12 cellular contexts compared by ENCODE assay signal in the genomic region with DNA sequence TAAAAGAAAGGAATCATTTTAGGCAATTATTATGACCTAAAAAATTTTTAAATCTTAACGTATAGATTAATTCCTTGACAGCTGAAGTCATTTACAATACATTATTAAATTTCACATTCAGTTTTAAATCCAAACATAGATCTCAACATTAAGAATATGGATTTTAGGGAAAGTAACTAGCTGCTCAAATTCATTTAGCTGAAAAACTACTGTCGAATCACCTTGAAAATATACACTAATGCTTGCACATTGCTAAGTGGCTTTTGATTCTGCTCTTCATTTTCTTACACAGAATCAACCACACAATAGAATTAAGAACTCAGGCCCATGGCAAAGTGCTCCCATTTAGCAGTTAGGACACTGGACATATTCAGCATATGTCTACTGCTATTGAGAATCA.
DNase-seq lines count a peak whose midpoint lies in the region; ATAC-seq, FAIRE-seq and TF ChIP-seq lines count a peak whose summit lies in the region.
"Had no signal": no experiment of that assay in that cellular context is flagged by ENCODE, and none has a peak within 500 bp of the region (broad histone marks: within the 10 kb centered on the region; RNA-seq: fewer than 3 reads in every experiment).

No MANE protein-coding gene starts in this region.

- no peaks in the 10 kb centered on the region for H3K36me3 ChIP-seq in hepatocyte (replicated peaks; ENCODE audit: insufficient read depth, low read depth)
- H3K36me3 ChIP-seq in small intestine (ENCODE audit: control insufficient read depth in 2 of 2, insufficient read depth in 2 of 2, low read length in 2 of 2) = no peaks in the 10 kb centered on the region
- H3K36me3 ChIP-seq: MG63, tibial nerve had no signal

- whole genome bisulfite sequencing in hepatocyte (ENCODE audit: low lambda C conversion rate, missing lambda C conversion rate) = 58% methylated on average over 2 of the region's 2 CpGs
- 72 to 78% (median 73%) methylated on average over 2 of the region's 2 CpGs for WGBS in small intestine, 3 donors

- peak overlapping the region; percentile 88 for H3K4me3 Mint-ChIP-seq in T-helper 1 cell treated with Interleukin-12 subunit alpha and Interleukin-12 subunit beta and Interleukin-4 antibody, amounts not matched to agents 30 μg/mL and 1 μg/mL, for 36 hours
- H3K4me3 Mint-ChIP-seq in T-cell = peak overlapping the region; percentile 91 to 98 (median 95)

- peaks cover 14% of the 10 kb centered on the region for H3K4me1 ChIP-seq in hepatocyte (ENCODE audit: insufficient read depth)
- H3K4me1 ChIP-seq in small intestine (ENCODE audit: control insufficient read depth in 2 of 2, insufficient read depth in 1 of 2, low read depth in 1 of 2, low read length in 1 of 2) = peaks cover 0 to 9% of the 10 kb centered on the region in 2 donors

- no peaks in the 10 kb centered on the region for H3K27me3 ChIP-seq in hepatocyte
- H3K27me3 ChIP-seq in small intestine (ENCODE audit: control insufficient read depth in 2 of 2, insufficient read depth in 2 of 2, low read length in 2 of 2) = no peaks in the 10 kb centered on the region
- H3K27me3 ChIP-seq: MG63, tibial nerve had no signal

- peak overlapping the region; percentile 32 for H3K27ac ChIP-seq in hepatocyte
- H3K27ac ChIP-seq in small intestine (ENCODE audit: low read depth in 1 of 2, low read length in 1 of 2) = no peak overlapping the region

- POLR2A ChIA-PET in T-cell (lab: Charles Lee) = interaction anchor here (1.0 to 2.0 kb wide), 4 partner anchors 10 to 137 kb away, joined by 3 to 11 read pairs (median 4); no protein-coding TSS in a partner anchor

- no peaks in the 10 kb centered on the region for H3K9me2 ChIP-seq in hepatocyte (replicated peaks; ENCODE audit: insufficient read depth)

- no peak for TF ChIP-seq CTCF in hepatocyte (IDR thresholded peaks at IDR 0.05; ENCODE audit: poor library complexity)

- no peaks in the 10 kb centered on the region for H3K9me3 Mint-ChIP-seq in T-helper 1 cell treated with Interleukin-12 subunit alpha and Interleukin-12 subunit beta and Interleukin-4 antibody, amounts not matched to agents 30 μg/mL and 1 μg/mL, for 36 hours
- no peaks in the 10 kb centered on the region for H3K9me3 Mint-ChIP-seq in T-cell

- peak overlapping the region; percentile 100 for H3K27ac Mint-ChIP-seq in T-helper 1 cell treated with Interleukin-12 subunit alpha and Interleukin-12 subunit beta and Interleukin-4 antibody, amounts not matched to agents 30 μg/mL and 1 μg/mL, for 36 hours
- peak overlapping the region; percentile 100 for H3K27ac Mint-ChIP-seq in T-cell

- H4K20me1 ChIP-seq in hepatocyte (ENCODE audit: insufficient read depth, poor library complexity, severe bottlenecking) = no peaks in the 10 kb centered on the region

- H3K9me3 ChIP-seq in hepatocyte (ENCODE audit: low read depth) (no peaks in the 10 kb centered on the region), small intestine (ENCODE audit: control insufficient read depth, low read depth) (no peaks in the 10 kb centered on the region)
- H3K9me3 ChIP-seq: MG63, tibial nerve had no signal

- DNase-seq in T-helper 1 cell = no peak
- no peak for DNase-seq in T-cell
- no peak for DNase-seq in hepatocyte (ENCODE audit: low spot score)
- DNase-seq in small intestine = no peak
- DNase-seq in MV-4-11 (lab: John Stamatoyannopoulos, UW) = no peak
- no peak for DNase-seq in kidney glomerular epithelial cell (lab: John Stamatoyannopoulos, UW)
- no peak for DNase-seq in putamen (ENCODE audit: low spot score)
- DNase-seq: activated CD4-positive, CD25-positive, alpha-beta regulatory T cell treated with anti-CD3 and anti-CD28 coated beads, Interleukin-2, amount 50 U/mL, for 72 hours had no signal

- no peak overlapping the region for H3K4me3 ChIP-seq in hepatocyte
- no peak overlapping the region for H3K4me3 ChIP-seq in small intestine (ENCODE audit: low read depth in 1 of 2, low read length in 2 of 2)
- H3K4me3 ChIP-seq: MG63 had no signal

- peak; percentile 72 for FAIRE-seq in small intestine (lab: Jason Lieb, UNC)
- FAIRE-seq: A204.1 had no signal

- ATAC-seq in T-cell (replicated peaks in 1 of 4) = no peak

- CTCF ChIA-PET in T-cell (lab: Charles Lee) = interaction anchor here (0.8 to 6.4 kb wide), 10 partner anchors 19 to 151 kb away, joined by 3 to 86 read pairs (median 16); no protein-coding TSS in a partner anchor

- peak overlapping the region; percentile 88 for H3K4me2 ChIP-seq in hepatocyte

- peaks cover 43% of the 10 kb centered on the region for H3K36me3 Mint-ChIP-seq in T-helper 1 cell treated with Interleukin-12 subunit alpha and Interleukin-12 subunit beta and Interleukin-4 antibody, amounts not matched to agents 30 μg/mL and 1 μg/mL, for 36 hours (ENCODE audit: low read depth)
- H3K36me3 Mint-ChIP-seq in T-cell = peaks cover 21% of the 10 kb centered on the region

- peaks cover 52% of the 10 kb centered on the region for H3K79me2 ChIP-seq in hepatocyte

- H3K27me3 Mint-ChIP-seq in T-helper 1 cell treated with Interleukin-12 subunit alpha and Interleukin-12 subunit beta and Interleukin-4 antibody, amounts not matched to agents 30 μg/mL and 1 μg/mL, for 36 hours (ENCODE audit: low read depth) = no peaks in the 10 kb centered on the region
- H3K27me3 Mint-ChIP-seq in T-cell = no peaks in the 10 kb centered on the region

- H2AFZ ChIP-seq in hepatocyte = no peak overlapping the region

- peaks cover 39% of the 10 kb centered on the region for H3K4me1 Mint-ChIP-seq in T-helper 1 cell treated with Interleukin-12 subunit alpha and Interleukin-12 subunit beta and Interleukin-4 antibody, amounts not matched to agents 30 μg/mL and 1 μg/mL, for 36 hours (ENCODE audit: low read depth)
- H3K4me1 Mint-ChIP-seq in T-cell = peaks cover 68 to 76% (median 73%) of the 10 kb centered on the region in 3 donors
